Comparison of ENCODE assay signal across 14 cellular contexts in genomic region chr12:62660763-62661162, GRCh38.
DNase-seq lines count a peak whose midpoint lies in the region; ATAC-seq, FAIRE-seq and TF ChIP-seq lines count a peak whose summit lies in the region.
"Had no signal": no experiment of that assay in that cellular context is flagged by ENCODE, and none has a peak within 500 bp of the region (broad histone marks: within the 10 kb centered on the region; RNA-seq: fewer than 3 reads in every experiment).

No MANE protein-coding gene starts in this region.

- H3K27me3 Mint-ChIP-seq in activated CD8-positive, alpha-beta memory T cell treated with anti-CD3 and anti-CD28 coated beads, Interleukin-2, amount 10 ng/mL, durations not matched to agents 7 days and 5 days = peaks cover 44% of the 10 kb centered on the region

- no peaks in the 10 kb centered on the region for H3K9me3 Mint-ChIP-seq in activated CD8-positive, alpha-beta memory T cell treated with anti-CD3 and anti-CD28 coated beads, Interleukin-2, amount 10 ng/mL, durations not matched to agents 7 days and 5 days (ENCODE audit: low read depth)

- H3K27me3 ChIP-seq in ACC112 (ENCODE audit: insufficient read depth, low read length) (no peaks in the 10 kb centered on the region), small intestine (ENCODE audit: control insufficient read depth in 2 of 2, insufficient read depth in 2 of 2, low read length in 2 of 2) (no peaks in the 10 kb centered on the region)
- H3K27me3 ChIP-seq: transverse colon had no signal

- peak overlapping the region; percentile 43 for H2AFZ ChIP-seq in ACC112 (ENCODE audit: low read length, unreplicated experiment)

- no peaks in the 10 kb centered on the region for H3K36me3 ChIP-seq in ACC112 (ENCODE audit: insufficient read depth, low read length)
- H3K36me3 ChIP-seq in small intestine (ENCODE audit: control insufficient read depth in 2 of 2, insufficient read depth in 2 of 2, low read length in 2 of 2) = peaks cover 0 to 2% of the 10 kb centered on the region in 2 donors
- H3K36me3 ChIP-seq: transverse colon had no signal

- TF ChIP-seq CTCF in foreskin fibroblast (IDR thresholded peaks at IDR 0.05; ENCODE audit: low read depth, low read length) (no peak), omental fat pad (IDR thresholded peaks at IDR 0.05) (no peak)

- H3K4me3 ChIP-seq in ACC112 (ENCODE audit: low read depth, low read length) = no peak overlapping the region
- no peak overlapping the region for H3K4me3 ChIP-seq in foreskin fibroblast (ENCODE audit: low read depth in 1 of 2, low read length in 2 of 2)
- H3K4me3 ChIP-seq in small intestine (ENCODE audit: low read depth in 1 of 2, low read length in 2 of 2) = no peak overlapping the region
- H3K4me3 ChIP-seq: A549, transverse colon had no signal

- H3K27ac Mint-ChIP-seq in activated CD8-positive, alpha-beta memory T cell treated with anti-CD3 and anti-CD28 coated beads, Interleukin-2, amount 10 ng/mL, durations not matched to agents 7 days and 5 days = no peak overlapping the region

- CTCF ChIA-PET in activated CD8-positive, alpha-beta memory T cell treated with anti-CD3 and anti-CD28 coated beads, Interleukin-2, amount 10 ng/mL, durations not matched to agents 7 days and 5 days (lab: Charles Lee) = no interaction called here

- H3K9me3 ChIP-seq in small intestine (ENCODE audit: control insufficient read depth, low read depth) = no peaks in the 10 kb centered on the region
- H3K9me3 ChIP-seq: transverse colon had no signal

- 65 to 80% (median 77%) methylated on average over 2 of the region's 2 CpGs for WGBS in small intestine, 3 donors

- peak; percentile 66 for DNase-seq in HPDE6-E6E7 (ENCODE audit: extremely low spot score)
- DNase-seq in astrocyte of the hippocampus (ENCODE audit: low read depth, low spot score) = peak; percentile 32
- DNase-seq in foreskin fibroblast = peak; percentile 79 to 84
- no peak for DNase-seq in omental fat pad (ENCODE audit: low spot score)
- DNase-seq in activated CD8-positive, alpha-beta memory T cell treated with anti-CD3 and anti-CD28 coated beads, Interleukin-2, amount 10 ng/mL, durations not matched to agents 7 days and 5 days = no peak
- DNase-seq in stimulated activated CD4-positive, alpha-beta T cell treated with anti-CD3 and anti-CD28 coated beads, Interleukin-15, amount 100 ng/mL, for 24 hours = no peak
- no peak for DNase-seq in small intestine
- DNase-seq: amygdala, MM.1S, NCI-H446, SHP77, transverse colon had no signal

- no peaks in the 10 kb centered on the region for H3K79me2 ChIP-seq in ACC112 (ENCODE audit: control insufficient read depth, insufficient read depth, low read length, unreplicated experiment)

- no peaks in the 10 kb centered on the region for H3K36me3 Mint-ChIP-seq in activated CD8-positive, alpha-beta memory T cell treated with anti-CD3 and anti-CD28 coated beads, Interleukin-2, amount 10 ng/mL, durations not matched to agents 7 days and 5 days

- H3K4me3 Mint-ChIP-seq in activated CD8-positive, alpha-beta memory T cell treated with anti-CD3 and anti-CD28 coated beads, Interleukin-2, amount 10 ng/mL, durations not matched to agents 7 days and 5 days = no peak overlapping the region

- H3K27ac ChIP-seq in ACC112 (ENCODE audit: low read depth, low read length) (peak overlapping the region; percentile 74), small intestine (ENCODE audit: low read depth in 1 of 2, low read length in 1 of 2) (no peak overlapping the region)
- H3K27ac ChIP-seq: A549, transverse colon had no signal

- H3K4me1 ChIP-seq in ACC112 (ENCODE audit: control insufficient read depth, insufficient read depth, low read length, unreplicated experiment) = peaks cover 9% of the 10 kb centered on the region
- no peaks in the 10 kb centered on the region for H3K4me1 ChIP-seq in small intestine (ENCODE audit: control insufficient read depth in 2 of 2, insufficient read depth in 1 of 2, low read depth in 1 of 2, low read length in 1 of 2)
- H3K4me1 ChIP-seq: A549, transverse colon had no signal

- FAIRE-seq in small intestine (lab: Jason Lieb, UNC) = no peak
- FAIRE-seq: A549 had no signal

- peaks cover 2% of the 10 kb centered on the region for H3K4me1 Mint-ChIP-seq in activated CD8-positive, alpha-beta memory T cell treated with anti-CD3 and anti-CD28 coated beads, Interleukin-2, amount 10 ng/mL, durations not matched to agents 7 days and 5 days

- ATAC-seq in omental fat pad (ENCODE audit: low FRiP score) = no peak
- no peak for ATAC-seq in activated CD8-positive, alpha-beta memory T cell treated with anti-CD3 and anti-CD28 coated beads, Interleukin-2, amount 10 ng/mL, durations not matched to agents 7 days and 5 days
- ATAC-seq: A549 had no signal

Comparison
In these comparisons a context has a peak if more than half of its experiments do, and no peak if none do; other contexts are left out.
1. DNase-seq: peak in HPDE6-E6E7 (single experiment), astrocyte of the hippocampus (single experiment) and foreskin fibroblast (2 of 2); none in omental fat pad (single experiment), activated CD8-positive, alpha-beta memory T cell treated with anti-CD3 and anti-CD28 coated beads, Interleukin-2, amount 10 ng/mL, durations not matched to agents 7 days and 5 days (single experiment), stimulated activated CD4-positive, alpha-beta T cell treated with anti-CD3 and anti-CD28 coated beads, Interleukin-15, amount 100 ng/mL, for 24 hours (single experiment) and small intestine (single experiment).